17 cellular contexts compared by ENCODE assay signal in genomic region chr3:53820084-53820483, GRCh38. TPM values are rescaled to one million over a fixed set of nuclear protein-coding genes. Genes with fewer than 3 reads are reported as not detected.
DNase-seq lines count a peak whose midpoint lies in the region; ATAC-seq, FAIRE-seq and TF ChIP-seq lines count a peak whose summit lies in the region.
"Had no signal": no experiment of that assay in that cellular context is flagged by ENCODE, and none has a peak within 500 bp of the region (broad histone marks: within the 10 kb centered on the region; RNA-seq: fewer than 3 reads in every experiment).

No MANE protein-coding gene starts in this region.

- no peak for TF ChIP-seq POLR2A in K562 (conservative IDR thresholded peaks at IDR 0.05)

- peak; percentile 28 for DNase-seq in activated CD8-positive, alpha-beta memory T cell treated with anti-CD3 and anti-CD28 coated beads, Interleukin-2, amount 50 U/mL, for 48 hours
- DNase-seq in activated CD8-positive, alpha-beta memory T cell treated with anti-CD3 and anti-CD28 coated beads for 24 hours, result no peak
- no peak for DNase-seq in K562 (ENCODE audit: extremely low read depth in 1 of 4, low spot score in 3 of 4)
- peak; percentile 31 for DNase-seq in posterior vena cava (ENCODE audit: low spot score)
- DNase-seq in activated CD4-positive, alpha-beta T cell treated with anti-CD3 and anti-CD28 coated beads for 48 hours, result no peak
- DNase-seq in HuH-7 (ENCODE audit: low spot score), result no peak
- no peak for DNase-seq in NCI-H524 (lab: John Stamatoyannopoulos, UW)
- DNase-seq: AML-193; CD4-positive, alpha-beta T cell; DND-41; EL had no signal

- H3K9ac ChIP-seq in K562 (ENCODE audit: insufficient read depth in 1 of 2, low read depth in 2 of 2, low read length in 2 of 2), result no peak overlapping the region

- H3K79me2 ChIP-seq in K562 (ENCODE audit: control insufficient read depth, insufficient read depth, low read length), result no peaks in the 10 kb centered on the region

- H3K9me1 ChIP-seq in K562 (ENCODE audit: control insufficient read depth, insufficient read depth, low read length), result no peaks in the 10 kb centered on the region

- TF ChIP-seq RAD21 in K562 (CRISPR knock-in tag; conservative IDR thresholded peaks at IDR 0.05 in 1 of 2, IDR thresholded peaks at IDR 0.05 in 1 of 2), result no peak

- in situ Hi-C loops in K562 (cut with MboI), result no loop called here

- intact Hi-C loops in K562 (cut with micrococcal nuclease) (no loop called here), posterior vena cava (cut with DNase I) (no loop called here)

- BruUV-seq in K562 (replicated peaks; lab: Mats Ljungman, UMichigan), result no TSS peak

- no peak overlapping the region for H2AFZ ChIP-seq in K562 (ENCODE audit: low read depth, low read length)

- CTCF ChIA-PET in K562 (lab: Yijun Ruan, JAX; ENCODE audit: low intra/inter-chr PET ratio), result no interaction called here

- H3K4me1 ChIP-seq in K562 (replicated peaks in 1 of 2; ENCODE audit: control insufficient read depth in 2 of 2, insufficient read depth in 2 of 2, low read length in 2 of 2), result no peaks in the 10 kb centered on the region
- H3K4me1 ChIP-seq: A549, HAP-1 had no signal

- POLR2A ChIA-PET in K562 (lab: Yijun Ruan, JAX), result no interaction called here

- no peak overlapping the region for H3K4me2 ChIP-seq in K562 (ENCODE audit: insufficient read depth, low read length)
- H3K4me2 ChIP-seq: A549 had no signal

- no peaks in the 10 kb centered on the region for H3K9me3 ChIP-seq in K562 (replicated peaks; ENCODE audit: control insufficient read depth, insufficient read depth, low read depth, low read length)
- H3K9me3 ChIP-seq: A549, HAP-1 had no signal

- no peak for ATAC-seq in K562
- ATAC-seq: A549, GM12878 had no signal

- H3K27me3 ChIP-seq in K562 (ENCODE audit: control insufficient read depth in 2 of 2, insufficient read depth in 2 of 2, low read length in 2 of 2), result peaks cover 3 to 39% of the 10 kb centered on the region in 2 experiments; a peak in 3 of 5 replicates

- H3K27ac ChIP-seq in K562 (ENCODE audit: extremely low read depth, low read depth, low read length), result no peak overlapping the region
- H3K27ac ChIP-seq: 22Rv1, A549, C4-2B had no signal

- WGBS in K562 (ENCODE audit: insufficient coverage, low coverage, missing lambda C conversion rate), result 15% methylated on average over 4 of the region's 5 CpGs

- H3K36me3 ChIP-seq in K562 (ENCODE audit: control insufficient read depth, insufficient read depth, low read length), result no peaks in the 10 kb centered on the region

- TF ChIP-seq EP300 in K562 (IDR thresholded peaks at IDR 0.05; ENCODE audit: low read length), result no peak

- TF ChIP-seq CTCF in K562 (IDR thresholded peaks at IDR 0.05 in 2 of 3, conservative IDR thresholded peaks at IDR 0.05 in 1 of 3; ENCODE audit: insufficient read depth in 2 of 3, low read depth in 1 of 3, low read length in 3 of 3), result no peak

- no peak overlapping the region for H3K4me3 ChIP-seq in K562
- H3K4me3 ChIP-seq: A549, GM12878, HAP-1 had no signal

- FAIRE-seq in K562 (lab: Jason Lieb, UNC), result no peak
- FAIRE-seq: A549, GM12878, GM19239 had no signal

- no peaks in the 10 kb centered on the region; the same call in 1 of the 2 replicates for H4K20me1 ChIP-seq in K562 (replicated peaks; ENCODE audit: control insufficient read depth, insufficient read depth, low read length)

TF ChIP-seq in K562, 482 proteins besides CTCF, POLR2A, EP300 and RAD21:
- no peak for TF ChIP-seq PCBP1 (IDR thresholded peaks at IDR 0.05; ENCODE audit: low read depth, low read length, poor library complexity, severe bottlenecking)
- no peak for TF ChIP-seq KHSRP (IDR thresholded peaks at IDR 0.05)
- peak; percentile 61 for TF ChIP-seq RBM25 (IDR thresholded peaks at IDR 0.05; ENCODE audit: low read depth, low read length, severe bottlenecking)
TF ChIP-seq in K562: peak in this region for 1.

RNA-seq across cellular contexts. Expression of gene CHDH, which starts 26.1 kb away (rescaled TPM):
- 0.51 and 1.1 TPM in 2 replicates for total RNA-seq in K562 (2011; cell fraction: chromatin; rRNA removed; ENCODE audit: low replicate concordance)
- 0.39 and 0.83 TPM in 2 replicates for total RNA-seq in K562 (2011; cell fraction: nucleolus; rRNA removed)
- total RNA-seq in K562 (2011; cell fraction: nucleoplasm; rRNA removed), result 0.44 and 0.46 TPM in 2 replicates
- 0.57 and 1.9 TPM in 2 replicates for total RNA-seq in K562 (2014; rRNA removed)
- total RNA-seq in K562 (2014; rRNA removed; fragmentation: Illumina TruSeq; extraction: Trizol), result 0.29 and 0.33 TPM in 2 replicates
- total RNA-seq in K562 (2015; rRNA removed; fragmentation: Illumina TruSeq; extraction: Trizol), result 0.36 and 0.38 TPM in 2 replicates
- 0.89 and 1.4 TPM in 2 replicates for total RNA-seq in K562 (2021)
- polyA plus RNA-seq in K562 (2011; rRNA removed), result 0.53 and 1.4 TPM in 2 replicates
- 0.78 and 1.2 TPM in 2 replicates for polyA plus RNA-seq in K562 (2011; cell fraction: cytosol; rRNA removed)
- 0.71 and 1.3 TPM in 2 replicates for polyA plus RNA-seq in K562 (2011; cell fraction: nucleus; rRNA removed)
- polyA plus RNA-seq in K562 (2012), result 0.35 and 0.39 TPM in 2 replicates
- 0.46 and 0.58 TPM in 2 replicates for polyA plus RNA-seq in K562 (2014; fragmentation: Illumina TruSeq; extraction: Trizol)
- polyA plus RNA-seq in K562 (2014; fragmentation: Nextera tagmentation; extraction: Ambion mirVana), result under 1 TPM; 0.06 to 0.14 TPM
- 0.65 and 0.90 TPM in 2 replicates for polyA plus RNA-seq in K562 (2014; rRNA removed)
- 0.28 and 0.63 TPM in 2 replicates for polyA minus RNA-seq in K562 (2011; rRNA and poly(A)+ RNA removed)
- polyA minus RNA-seq in K562 (2011; cell fraction: cytosol; rRNA and poly(A)+ RNA removed), result 0.29 and 1.2 TPM in 2 replicates
- 0.13 and 1.00 TPM in 2 replicates for polyA minus RNA-seq in K562 (2011; cell fraction: nucleus; rRNA and poly(A)+ RNA removed)
- 1 to 10 TPM; 2.0 to 3.7 TPM for total RNA-seq in posterior vena cava

RNA-seq across cellular contexts. Expression of gene IL17RB, which starts 26.3 kb away (rescaled TPM):
- 4.8 and 6.7 TPM in 2 replicates for total RNA-seq in K562 (2011; cell fraction: chromatin; rRNA removed; ENCODE audit: low replicate concordance)
- total RNA-seq in K562 (2011; cell fraction: nucleolus; rRNA removed), result 3.3 and 5.3 TPM in 2 replicates
- 3.6 and 4.4 TPM in 2 replicates for total RNA-seq in K562 (2011; cell fraction: nucleoplasm; rRNA removed)
- total RNA-seq in K562 (2014; rRNA removed), result 1.1 and 1.9 TPM in 2 replicates
- total RNA-seq in K562 (2014; rRNA removed; fragmentation: Illumina TruSeq; extraction: Trizol), result 1.5 and 1.7 TPM in 2 replicates
- 1.1 and 1.3 TPM in 2 replicates for total RNA-seq in K562 (2015; rRNA removed; fragmentation: Illumina TruSeq; extraction: Trizol)
- total RNA-seq in K562 (2021), result 1.2 and 1.5 TPM in 2 replicates
- 4.1 and 7.6 TPM in 2 replicates for polyA plus RNA-seq in K562 (2011; rRNA removed)
- polyA plus RNA-seq in K562 (2011; cell fraction: cytosol; rRNA removed), result 2.2 and 4.9 TPM in 2 replicates
- 15.7 and 34.8 TPM in 2 replicates for polyA plus RNA-seq in K562 (2011; cell fraction: nucleus; rRNA removed)
- polyA plus RNA-seq in K562 (2012), result 1.2 and 1.4 TPM in 2 replicates
- polyA plus RNA-seq in K562 (2014; fragmentation: Illumina TruSeq; extraction: Trizol), result 1.8 and 2.2 TPM in 2 replicates
- 1 to 10 TPM; 1.1 to 1.8 TPM for polyA plus RNA-seq in K562 (2014; fragmentation: Nextera tagmentation; extraction: Ambion mirVana)
- polyA plus RNA-seq in K562 (2014; rRNA removed), result 2.7 and 2.8 TPM in 2 replicates
- 1.4 and 2.2 TPM in 2 replicates for polyA minus RNA-seq in K562 (2011; rRNA and poly(A)+ RNA removed)
- 0.57 and 1.9 TPM in 2 replicates for polyA minus RNA-seq in K562 (2011; cell fraction: cytosol; rRNA and poly(A)+ RNA removed)
- 1.6 and 4.7 TPM in 2 replicates for polyA minus RNA-seq in K562 (2011; cell fraction: nucleus; rRNA and poly(A)+ RNA removed)
- total RNA-seq in posterior vena cava, result under 1 TPM; 0.33 to 0.46 TPM

Comparison
In these comparisons a context has a peak if more than half of its experiments do, and no peak if none do; other contexts are left out.
1. DNase-seq: peak in activated CD8-positive, alpha-beta memory T cell treated with anti-CD3 and anti-CD28 coated beads, Interleukin-2, amount 50 U/mL, for 48 hours (single experiment) and posterior vena cava (single experiment); none in activated CD8-positive, alpha-beta memory T cell treated with anti-CD3 and anti-CD28 coated beads for 24 hours (single experiment), K562 (0 of 4), activated CD4-positive, alpha-beta T cell treated with anti-CD3 and anti-CD28 coated beads for 48 hours (single experiment), HuH-7 (single experiment) and NCI-H524 (0 of 2).